8 cellular contexts compared by ENCODE assay signal in the genomic region with DNA sequence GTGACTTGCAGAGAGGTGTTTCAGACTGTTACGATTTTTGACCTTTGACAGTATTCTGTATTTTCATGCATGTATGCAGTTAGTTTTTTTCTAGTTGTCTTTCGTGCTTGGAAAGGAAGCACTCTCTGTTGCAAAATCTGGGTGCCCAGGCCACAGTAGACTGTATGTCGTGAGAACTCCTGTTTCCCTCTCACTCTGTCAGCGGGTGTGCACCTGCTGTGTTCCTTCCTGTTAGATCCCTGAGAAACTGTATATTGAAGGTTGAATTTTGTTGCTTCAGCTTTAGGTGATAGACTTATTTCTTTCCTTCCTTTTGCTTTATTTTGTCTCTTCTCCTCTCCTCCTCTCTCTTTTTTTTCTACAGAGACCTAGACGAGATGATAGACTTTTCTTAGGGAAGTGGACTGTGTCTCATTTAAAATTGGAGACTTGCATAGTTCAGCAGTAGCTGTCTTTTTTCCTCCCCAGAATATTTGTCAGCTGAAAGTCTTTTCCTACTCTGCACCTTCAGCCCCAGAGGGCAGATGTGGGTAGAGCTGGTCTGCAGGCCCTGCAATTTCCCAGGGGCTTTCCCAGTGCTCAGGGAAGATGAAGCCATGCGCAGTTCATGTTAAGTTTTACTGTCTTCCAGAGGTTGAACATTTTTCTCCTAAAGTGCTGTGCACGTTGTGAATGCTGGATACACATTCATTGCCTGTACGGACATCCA. TPM values are rescaled to one million over a fixed set of nuclear protein-coding genes. Genes with fewer than 3 reads are reported as not detected.
DNase-seq lines count a peak whose midpoint lies in the region; ATAC-seq and TF ChIP-seq lines count a peak whose summit lies in the region.

No MANE protein-coding gene starts in this region.

- CTCF ChIA-PET in SK-N-SH (lab: Yijun Ruan, JAX), result interaction anchor here (0.9 to 1.1 kb wide), 2 partner anchors 16 to 62 kb away, joined by 3 read pairs; no protein-coding TSS in a partner anchor

- no peak for TF ChIP-seq CTCF in SK-N-SH (IDR thresholded peaks at IDR 0.05)
- TF ChIP-seq CTCF in suprapubic skin (IDR thresholded peaks at IDR 0.05), result no peak

- H4K20me1 ChIP-seq in SK-N-SH (ENCODE audit: insufficient read depth), result peaks cover 54% of the 10 kb centered on the region

- POLR2A ChIA-PET in SK-N-SH (lab: Yijun Ruan, JAX), result interaction anchor here (0.6 kb wide), 1 partner anchor 24 kb away, joined by 3 read pairs; no protein-coding TSS in a partner anchor

- H3K27me3 ChIP-seq in SK-N-SH (ENCODE audit: insufficient read depth), result no peaks in the 10 kb centered on the region
- no peaks in the 10 kb centered on the region for H3K27me3 ChIP-seq in suprapubic skin

- TF ChIP-seq RAD21 in SK-N-SH (IDR thresholded peaks at IDR 0.05; ENCODE audit: low read length), result no peak

- H3K4me2 ChIP-seq in SK-N-SH, result peak overlapping the region; percentile 86

- peak overlapping the region; percentile 69 to 92 for H3K4me3 ChIP-seq in SK-N-SH (ENCODE audit: low read depth in 2 of 2, low read length in 1 of 2)
- H3K4me3 ChIP-seq in suprapubic skin, result peak overlapping the region; percentile 91

- no peak for TF ChIP-seq POLR2A in suprapubic skin (IDR thresholded peaks at IDR 0.05)

- H3K9ac ChIP-seq in SK-N-SH, result peak overlapping the region; percentile 87; the same call in 1 of the 2 replicates

- peaks cover 73% of the 10 kb centered on the region for H3K79me2 ChIP-seq in SK-N-SH (ENCODE audit: insufficient read depth)

- H3K9me3 ChIP-seq in SK-N-SH (no peaks in the 10 kb centered on the region), suprapubic skin (no peaks in the 10 kb centered on the region)

- H3K27ac ChIP-seq in SK-N-SH (ENCODE audit: low read depth in 2 of 2, low read length in 1 of 2), result peak overlapping the region in 1 of 2 experiments; percentile 65; a peak in 1 of 4 replicates
- H3K27ac ChIP-seq in suprapubic skin, result peak overlapping the region; percentile 95

- DNase-seq in activated gamma-delta T cell treated with Interleukin-2 at 50 U/mL for 16 hours, result peak; percentile 18
- no peak for DNase-seq in activated gamma-delta T cell (lab: John Stamatoyannopoulos, UW)
- DNase-seq in SK-N-SH, result peak; percentile 36
- peak; percentile 28 for DNase-seq in central memory CD4-positive, alpha-beta T cell
- DNase-seq in medulla oblongata (ENCODE audit: extremely low spot score), result peak; percentile 41
- DNase-seq in suprapubic skin (ENCODE audit: low spot score in 2 of 2), result peak in 1 of 2 donors; percentile 46

- ATAC-seq in HG02588 (IDR thresholded peaks at IDR 0.05; ENCODE audit: unreplicated experiment), result no peak
- ATAC-seq in GM18858 (IDR thresholded peaks at IDR 0.05; ENCODE audit: unreplicated experiment), result no peak

- peaks cover 12 to 20% of the 10 kb centered on the region in 2 experiments; a peak in 3 of 4 replicates for H3K4me1 ChIP-seq in SK-N-SH (ENCODE audit: control insufficient read depth in 1 of 2, insufficient read depth in 2 of 2, low read depth in 1 of 2, low read length in 1 of 2)
- peaks cover 52% of the 10 kb centered on the region for H3K4me1 ChIP-seq in suprapubic skin

- peaks cover 10% of the 10 kb centered on the region for H3F3A ChIP-seq in SK-N-SH (replicated peaks; ENCODE audit: insufficient read depth)

- TF ChIP-seq EP300 in SK-N-SH (IDR thresholded peaks at IDR 0.05; ENCODE audit: borderline replicate concordance in 1 of 2, low read depth in 1 of 2, low read length in 1 of 2) (no peak), suprapubic skin (IDR thresholded peaks at IDR 0.05) (no peak)

- H3K9me2 ChIP-seq in SK-N-SH, result no peaks in the 10 kb centered on the region

- H2AFZ ChIP-seq in SK-N-SH (ENCODE audit: low read depth), result no peak overlapping the region

- WGBS in SK-N-SH (ENCODE audit: low lambda C conversion rate), result 34% methylated on average over 8 of the region's 8 CpGs
- 10% methylated on average over 8 of the region's 8 CpGs for WGBS in suprapubic skin

- H3K36me3 ChIP-seq in SK-N-SH (replicated peaks in 1 of 2; ENCODE audit: control insufficient read depth in 1 of 2, insufficient read depth in 2 of 2, low read length in 1 of 2) (no peaks in the 10 kb centered on the region), suprapubic skin (no peaks in the 10 kb centered on the region)

TF ChIP-seq in SK-N-SH, 30 proteins besides CTCF, POLR2A, EP300 and RAD21:
- TF ChIP-seq GABPA (IDR thresholded peaks at IDR 0.05; ENCODE audit: low read depth), result no peak
- no peak for TF ChIP-seq MXI1 (IDR thresholded peaks at IDR 0.05; ENCODE audit: low read depth, low read length)
- TF ChIP-seq, protein P1, sequence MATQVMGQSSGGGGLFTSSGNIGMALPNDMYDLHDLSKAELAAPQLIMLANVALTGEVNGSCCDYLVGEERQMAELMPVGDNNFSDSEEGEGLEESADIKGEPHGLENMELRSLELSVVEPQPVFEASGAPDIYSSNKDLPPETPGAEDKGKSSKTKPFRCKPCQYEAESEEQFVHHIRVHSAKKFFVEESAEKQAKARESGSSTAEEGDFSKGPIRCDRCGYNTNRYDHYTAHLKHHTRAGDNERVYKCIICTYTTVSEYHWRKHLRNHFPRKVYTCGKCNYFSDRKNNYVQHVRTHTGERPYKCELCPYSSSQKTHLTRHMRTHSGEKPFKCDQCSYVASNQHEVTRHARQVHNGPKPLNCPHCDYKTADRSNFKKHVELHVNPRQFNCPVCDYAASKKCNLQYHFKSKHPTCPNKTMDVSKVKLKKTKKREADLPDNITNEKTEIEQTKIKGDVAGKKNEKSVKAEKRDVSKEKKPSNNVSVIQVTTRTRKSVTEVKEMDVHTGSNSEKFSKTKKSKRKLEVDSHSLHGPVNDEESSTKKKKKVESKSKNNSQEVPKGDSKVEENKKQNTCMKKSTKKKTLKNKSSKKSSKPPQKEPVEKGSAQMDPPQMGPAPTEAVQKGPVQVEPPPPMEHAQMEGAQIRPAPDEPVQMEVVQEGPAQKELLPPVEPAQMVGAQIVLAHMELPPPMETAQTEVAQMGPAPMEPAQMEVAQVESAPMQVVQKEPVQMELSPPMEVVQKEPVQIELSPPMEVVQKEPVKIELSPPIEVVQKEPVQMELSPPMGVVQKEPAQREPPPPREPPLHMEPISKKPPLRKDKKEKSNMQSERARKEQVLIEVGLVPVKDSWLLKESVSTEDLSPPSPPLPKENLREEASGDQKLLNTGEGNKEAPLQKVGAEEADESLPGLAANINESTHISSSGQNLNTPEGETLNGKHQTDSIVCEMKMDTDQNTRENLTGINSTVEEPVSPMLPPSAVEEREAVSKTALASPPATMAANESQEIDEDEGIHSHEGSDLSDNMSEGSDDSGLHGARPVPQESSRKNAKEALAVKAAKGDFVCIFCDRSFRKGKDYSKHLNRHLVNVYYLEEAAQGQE (IDR thresholded peaks at IDR 0.05; ENCODE audit: low read depth, low read length), result no peak

RNA-seq across cellular contexts. Expression of a gene that starts 1.4 kb away (rescaled TPM):
- 17.5 and 18.9 TPM in 2 replicates for polyA plus RNA-seq in SK-N-SH (2012; rRNA removed)
- polyA plus RNA-seq in SK-N-SH (2012; cell fraction: cytosol; rRNA removed), result 12.4 and 14.8 TPM in 2 replicates
- polyA plus RNA-seq in SK-N-SH (2012; cell fraction: nucleus; rRNA removed), result 42.6 and 53.7 TPM in 2 replicates
- total RNA-seq in suprapubic skin, result 10 to 100 TPM; 31.0 to 51.8 (median 43.0) TPM
